Comparison of ENCODE assay signal across 8 cellular contexts in the genomic region with DNA sequence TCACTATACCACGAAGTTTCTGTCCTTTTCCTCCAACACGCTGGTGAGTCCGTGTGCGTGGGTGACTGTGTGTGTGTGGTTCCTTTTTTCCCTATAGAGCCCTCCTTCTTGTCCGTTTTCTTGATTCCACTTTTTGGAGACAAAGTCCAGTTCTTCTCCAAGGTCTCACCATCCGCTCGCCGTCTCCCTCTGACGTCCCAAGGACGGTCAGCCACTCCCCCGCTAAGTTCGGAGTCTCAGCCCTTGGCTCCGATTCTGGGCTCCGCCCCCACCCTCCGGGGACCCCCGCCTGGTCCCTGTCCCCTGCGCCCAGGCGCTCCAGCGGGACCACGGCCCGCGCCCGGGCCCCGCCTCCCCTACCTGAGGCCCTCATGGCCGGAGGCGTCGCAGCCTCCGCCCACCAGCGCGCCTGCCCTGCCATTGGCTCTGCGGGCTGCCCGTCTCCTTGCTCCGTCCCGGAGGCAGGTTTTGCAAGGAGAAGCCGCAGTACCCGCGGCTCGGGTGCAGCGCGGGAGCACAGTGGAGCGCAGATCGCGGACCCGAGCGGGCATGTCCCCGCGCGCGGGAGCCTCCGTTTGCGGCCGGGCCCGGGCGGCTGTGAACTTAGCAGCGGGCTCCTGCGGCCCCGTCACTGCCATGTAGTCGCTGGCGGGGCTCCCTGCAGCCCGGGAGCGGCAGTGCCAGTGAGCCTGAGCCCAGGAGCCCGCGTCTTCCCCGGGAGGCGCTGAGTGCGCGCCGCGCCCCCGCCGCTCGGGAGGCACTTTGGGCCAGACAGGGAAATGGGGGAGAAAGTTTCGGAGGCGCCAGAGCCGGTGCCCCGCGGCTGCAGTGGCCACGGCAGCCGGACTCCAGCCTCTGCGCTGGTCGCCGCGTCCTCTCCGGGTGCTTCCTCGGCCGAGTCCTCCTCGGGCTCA. TPM values are rescaled to one million over a fixed set of nuclear protein-coding genes. Genes with fewer than 3 reads are reported as not detected.
DNase-seq lines count a peak whose midpoint lies in the region; ATAC-seq and TF ChIP-seq lines count a peak whose summit lies in the region.

A gene (plus strand): TSS at position 517 of the 914 bp plus-strand sequence. CDS start 263 bp downstream, at position 780.

- TF ChIP-seq CTCF in right lobe of liver (IDR thresholded peaks at IDR 0.05) = no peak

- ATAC-seq in GM19043 (IDR thresholded peaks at IDR 0.05; ENCODE audit: low read depth, unreplicated experiment) = peak; percentile 93
- peak; percentile 97 for ATAC-seq in HG03342 (IDR thresholded peaks at IDR 0.05; ENCODE audit: unreplicated experiment)
- peak; percentile 98 to 99 (median 98) for ATAC-seq in right lobe of liver

- DNase-seq in Ammon's horn (ENCODE audit: low spot score) (peak; percentile 89), NCI-H2227 treated with DMSO at 0.1 percent for 48 hours (lab: John Stamatoyannopoulos, UW) (peak; percentile 71), ecto neural progenitor cell (ENCODE audit: low spot score) (peak; percentile 96), right lobe of liver (peak; percentile 94 to 97 (median 96))
- DNase-seq in activated CD4-positive, alpha-beta T cell treated with anti-CD3 and anti-CD28 coated beads for 4 hours = peak; percentile 8 to 24
- DNase-seq in stimulated activated CD4-positive, alpha-beta T cell treated with anti-CD3 and anti-CD28 coated beads, Interleukin-2, amount 100 ng/mL, for 4 hours (ENCODE audit: low read depth) = peak; percentile 30

- H3K27ac ChIP-seq in right lobe of liver = peak within 1 kb of the TSS in 1 of 3 donors; percentile 5

- peaks cover 0 to 11% (median 0%) of the 10 kb centered on the region in 4 donors for H3K4me1 ChIP-seq in right lobe of liver

- H3K9me3 ChIP-seq in right lobe of liver = no peaks in the 10 kb centered on the region

- peak; percentile 63 for TF ChIP-seq POLR2A in right lobe of liver (IDR thresholded peaks at IDR 0.05)

- no peaks in the 10 kb centered on the region for H3K36me3 ChIP-seq in right lobe of liver

- 3% methylated on average over 13 of the region's 87 CpGs for WGBS in right lobe of liver (ENCODE audit: insufficient coverage, low coverage, low lambda C conversion rate, missing lambda C conversion rate)

- intact Hi-C loops in right lobe of liver (cut with DNase I) = no loop called here

- peak within 1 kb of the TSS; percentile 63 to 73 (median 68) for H3K4me3 ChIP-seq in right lobe of liver

- H3K27me3 ChIP-seq in right lobe of liver = no peaks in the 10 kb centered on the region

RNA-seq across cellular contexts. Expression of the gene that starts here (rescaled TPM):
- 10 to 100 TPM in 5 of 6 experiments, 1 to 10 TPM in 1; 9.4 to 23.5 (median 13.9) TPM for total RNA-seq in right lobe of liver

Comparison
In these comparisons a context has a peak if more than half of its experiments do, and no peak if none do; other contexts are left out.
1. DNase-seq: peak in every context shown above with its lines; median percentile 96 in ecto neural progenitor cell; 96 in right lobe of liver; 89 in Ammon's horn; 71 in NCI-H2227 treated with DMSO at 0.1 percent for 48 hours; 30 in stimulated activated CD4-positive, alpha-beta T cell treated with anti-CD3 and anti-CD28 coated beads, Interleukin-2, amount 100 ng/mL, for 4 hours; 16 in activated CD4-positive, alpha-beta T cell treated with anti-CD3 and anti-CD28 coated beads for 4 hours.